2 cellular contexts compared by ENCODE assay signal in the genomic region with DNA sequence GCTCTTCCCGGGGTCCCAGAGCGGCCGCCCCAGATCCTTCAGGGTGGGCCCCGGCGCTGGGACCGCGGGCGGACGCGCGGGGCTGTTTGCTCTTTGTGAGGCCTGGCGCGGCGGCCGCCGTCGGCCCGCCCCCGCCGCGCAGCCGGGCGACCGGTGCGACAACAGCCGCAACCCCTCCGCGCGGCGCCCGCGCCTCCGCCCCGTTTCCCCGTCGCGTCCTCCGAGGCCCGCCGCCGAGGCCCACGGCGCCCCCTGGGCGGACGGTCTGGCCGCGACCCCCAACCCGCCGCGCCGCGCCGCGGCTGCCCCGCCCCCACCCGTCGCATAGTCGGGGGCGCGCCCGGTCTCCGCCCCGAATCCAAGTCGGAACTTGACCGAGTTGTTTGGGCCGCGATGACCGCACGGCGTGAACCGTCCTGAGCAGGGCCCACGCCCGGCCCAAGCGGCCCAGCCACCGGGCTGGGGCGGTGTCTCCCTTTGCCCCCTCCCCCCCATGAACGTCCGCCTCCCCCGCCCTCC.
TF ChIP-seq lines count a peak whose summit lies in the region.

No MANE protein-coding gene starts in this region.

TF ChIP-seq in K562, 482 proteins besides CTCF, POLR2A, EP300 and RAD21 (continued from another document and continues in another):
- TF ChIP-seq CEBPZ (IDR thresholded peaks at IDR 0.05; ENCODE audit: borderline replicate concordance, low read depth, low read length) (no peak), SMAD2 (IDR thresholded peaks at IDR 0.05; ENCODE audit: low read depth, low read length) (no peak), MTA3 (IDR thresholded peaks at IDR 0.05; ENCODE audit: borderline replicate concordance) (0 out of 2 replicates have a peak, but pooled peaks have one; percentile 1), NFIX (CRISPR knock-in tag; IDR thresholded peaks at IDR 0.05; ENCODE audit: low read depth) (no peak), PHF8 (IDR thresholded peaks at IDR 0.05; ENCODE audit: borderline replicate concordance, low read length) (peak; percentile 51; the same call in 1 of the 2 replicates), THRAP3 (IDR thresholded peaks at IDR 0.05; ENCODE audit: borderline replicate concordance) (no peak), NCOA2 (IDR thresholded peaks at IDR 0.05; ENCODE audit: partially characterized antibody in 2 of 2) (no peak), TARDBP (IDR thresholded peaks at IDR 0.05) (no peak), ZNF354B (CRISPR knock-in tag; IDR thresholded peaks at IDR 0.05) (no peak), ILF3 (IDR thresholded peaks at IDR 0.05; ENCODE audit: borderline replicate concordance) (peak; percentile 40; the same call in 1 of the 2 replicates), ZFP30 (CRISPR knock-in tag; IDR thresholded peaks at IDR 0.05; ENCODE audit: borderline replicate concordance) (no peak), ASH1L (IDR thresholded peaks at IDR 0.05; ENCODE audit: borderline replicate concordance, low read depth, partially characterized antibody) (no peak), EHMT2 (IDR thresholded peaks at IDR 0.05) (no peak), VEZF1 (CRISPR knock-in tag; IDR thresholded peaks at IDR 0.05) (no peak), YY1 (IDR thresholded peaks at IDR 0.05; ENCODE audit: borderline replicate concordance in 1 of 3, control insufficient read depth in 1 of 3, extremely low read depth in 1 of 3, insufficient read depth in 3 of 3, insufficient read length in 1 of 3, insufficient replicate concordance in 2 of 3, low read depth in 1 of 3, low read length in 2 of 3) (no peak), TBL1XR1 (IDR thresholded peaks at IDR 0.05; ENCODE audit: low read length in 2 of 2) (no peak), SRF (CRISPR knock-in tag; IDR thresholded peaks at IDR 0.05) (no peak), CHD2 (IDR thresholded peaks at IDR 0.05; ENCODE audit: low read depth, low read length) (no peak), ZNF57 (CRISPR knock-in tag; IDR thresholded peaks at IDR 0.05) (no peak), PATZ1 (CRISPR knock-in tag; IDR thresholded peaks at IDR 0.05; ENCODE audit: borderline replicate concordance) (no peak), HSF4 (CRISPR knock-in tag; IDR thresholded peaks at IDR 0.05; ENCODE audit: borderline replicate concordance) (no peak), SAP30 (IDR thresholded peaks at IDR 0.05; ENCODE audit: borderline replicate concordance, insufficient read depth, low read depth, low read length, poor library complexity, severe bottlenecking) (peak; percentile 35), PHF21A (IDR thresholded peaks at IDR 0.05; ENCODE audit: borderline replicate concordance, low read depth) (no peak), MBD2 (IDR thresholded peaks at IDR 0.05; ENCODE audit: borderline replicate concordance, low read depth) (no peak), TCF7L2 (IDR thresholded peaks at IDR 0.05; ENCODE audit: low read depth, low read length) (no peak)
- TF ChIP-seq, protein P1, sequence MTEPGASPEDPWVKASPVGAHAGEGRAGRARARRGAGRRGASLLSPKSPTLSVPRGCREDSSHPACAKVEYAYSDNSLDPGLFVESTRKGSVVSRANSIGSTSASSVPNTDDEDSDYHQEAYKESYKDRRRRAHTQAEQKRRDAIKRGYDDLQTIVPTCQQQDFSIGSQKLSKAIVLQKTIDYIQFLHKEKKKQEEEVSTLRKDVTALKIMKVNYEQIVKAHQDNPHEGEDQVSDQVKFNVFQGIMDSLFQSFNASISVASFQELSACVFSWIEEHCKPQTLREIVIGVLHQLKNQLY (CRISPR knock-in tag; conservative IDR thresholded peaks at IDR 0.05): no peak

TF ChIP-seq in HepG2, 621 proteins besides CTCF, POLR2A, EP300 and RAD21 (continued from another document and continues in another):
- TF ChIP-seq, protein P2, sequence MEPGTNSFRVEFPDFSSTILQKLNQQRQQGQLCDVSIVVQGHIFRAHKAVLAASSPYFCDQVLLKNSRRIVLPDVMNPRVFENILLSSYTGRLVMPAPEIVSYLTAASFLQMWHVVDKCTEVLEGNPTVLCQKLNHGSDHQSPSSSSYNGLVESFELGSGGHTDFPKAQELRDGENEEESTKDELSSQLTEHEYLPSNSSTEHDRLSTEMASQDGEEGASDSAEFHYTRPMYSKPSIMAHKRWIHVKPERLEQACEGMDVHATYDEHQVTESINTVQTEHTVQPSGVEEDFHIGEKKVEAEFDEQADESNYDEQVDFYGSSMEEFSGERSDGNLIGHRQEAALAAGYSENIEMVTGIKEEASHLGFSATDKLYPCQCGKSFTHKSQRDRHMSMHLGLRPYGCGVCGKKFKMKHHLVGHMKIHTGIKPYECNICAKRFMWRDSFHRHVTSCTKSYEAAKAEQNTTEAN (CRISPR knock-in tag; conservative IDR thresholded peaks at IDR 0.05): no peak
- TF ChIP-seq ZNF431 (CRISPR knock-in tag; IDR thresholded peaks at IDR 0.05; ENCODE audit: borderline replicate concordance, low read depth) (no peak), TAF15 (IDR thresholded peaks at IDR 0.05; ENCODE audit: low read depth, low read length, poor library complexity, severe bottlenecking) (no peak), HOXA7 (CRISPR knock-in tag; IDR thresholded peaks at IDR 0.05) (no peak), ZNF761 (CRISPR knock-in tag; conservative IDR thresholded peaks at IDR 0.05) (no peak), ERF (CRISPR knock-in tag; IDR thresholded peaks at IDR 0.05) (no peak), FOXO1 (CRISPR knock-in tag; IDR thresholded peaks at IDR 0.05) (no peak), ASH2L (IDR thresholded peaks at IDR 0.05; ENCODE audit: insufficient read length, low read depth, low read length) (peak; percentile 49), SP2 (CRISPR knock-in tag; IDR thresholded peaks at IDR 0.05) (no peak), PPARG (CRISPR knock-in tag; conservative IDR thresholded peaks at IDR 0.05) (no peak), ZNF572 (CRISPR knock-in tag; IDR thresholded peaks at IDR 0.05) (no peak), ZNF383 (CRISPR knock-in tag; IDR thresholded peaks at IDR 0.05; ENCODE audit: borderline replicate concordance) (no peak), ZNF691 (CRISPR knock-in tag; IDR thresholded peaks at IDR 0.05; ENCODE audit: borderline replicate concordance, low read depth) (no peak), ZNF30 (CRISPR knock-in tag; IDR thresholded peaks at IDR 0.05) (no peak), PRPF4 (IDR thresholded peaks at IDR 0.05; ENCODE audit: low read depth, low read length, poor library complexity, severe bottlenecking) (no peak), PCBP1 (IDR thresholded peaks at IDR 0.05; ENCODE audit: borderline replicate concordance, low read depth, low read length) (peak; percentile 45; the same call in 1 of the 2 replicates), TGIF2 (CRISPR knock-in tag; IDR thresholded peaks at IDR 0.05) (0 out of 2 replicates have a peak, but pooled peaks have one; percentile 26), RNF2 (conservative IDR thresholded peaks at IDR 0.05; ENCODE audit: low read depth) (0 out of 2 replicates have a peak, but pooled peaks have one; percentile 10), HES4 (CRISPR knock-in tag; IDR thresholded peaks at IDR 0.05; ENCODE audit: borderline replicate concordance) (0 out of 2 replicates have a peak, but pooled peaks have one; percentile 12), YEATS4 (CRISPR knock-in tag; IDR thresholded peaks at IDR 0.05; ENCODE audit: borderline replicate concordance) (peak; percentile 24), MTA1 (CRISPR knock-in tag; IDR thresholded peaks at IDR 0.05; ENCODE audit: borderline replicate concordance) (no peak), ZNF496 (CRISPR knock-in tag; IDR thresholded peaks at IDR 0.05; ENCODE audit: insufficient replicate concordance) (no peak), THAP8 (CRISPR knock-in tag; IDR thresholded peaks at IDR 0.05; ENCODE audit: borderline replicate concordance) (no peak), NFIC (IDR thresholded peaks at IDR 0.05; ENCODE audit: low read length) (no peak), ZNF263 (CRISPR knock-in tag; IDR thresholded peaks at IDR 0.05) (no peak)
- TF ChIP-seq, protein P3, sequence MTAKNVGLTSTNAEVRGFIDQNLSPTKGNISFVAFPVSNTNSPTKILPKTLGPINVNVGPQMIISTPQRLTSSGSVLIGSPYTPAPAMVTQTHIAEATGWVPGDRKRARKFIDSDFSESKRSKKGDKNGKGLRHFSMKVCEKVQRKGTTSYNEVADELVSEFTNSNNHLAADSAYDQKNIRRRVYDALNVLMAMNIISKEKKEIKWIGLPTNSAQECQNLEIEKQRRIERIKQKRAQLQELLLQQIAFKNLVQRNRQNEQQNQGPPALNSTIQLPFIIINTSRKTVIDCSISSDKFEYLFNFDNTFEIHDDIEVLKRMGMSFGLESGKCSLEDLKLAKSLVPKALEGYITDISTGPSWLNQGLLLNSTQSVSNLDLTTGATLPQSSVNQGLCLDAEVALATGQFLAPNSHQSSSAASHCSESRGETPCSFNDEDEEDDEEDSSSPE (CRISPR knock-in tag; IDR thresholded peaks at IDR 0.05): no peak
- TF ChIP-seq, protein P4, sequence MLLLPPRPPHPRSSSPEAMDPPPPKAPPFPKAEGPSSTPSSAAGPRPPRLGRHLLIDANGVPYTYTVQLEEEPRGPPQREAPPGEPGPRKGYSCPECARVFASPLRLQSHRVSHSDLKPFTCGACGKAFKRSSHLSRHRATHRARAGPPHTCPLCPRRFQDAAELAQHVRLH (CRISPR knock-in tag; IDR thresholded peaks at IDR 0.05; ENCODE audit: borderline replicate concordance, low read depth): no peak
- TF ChIP-seq, protein P5, sequence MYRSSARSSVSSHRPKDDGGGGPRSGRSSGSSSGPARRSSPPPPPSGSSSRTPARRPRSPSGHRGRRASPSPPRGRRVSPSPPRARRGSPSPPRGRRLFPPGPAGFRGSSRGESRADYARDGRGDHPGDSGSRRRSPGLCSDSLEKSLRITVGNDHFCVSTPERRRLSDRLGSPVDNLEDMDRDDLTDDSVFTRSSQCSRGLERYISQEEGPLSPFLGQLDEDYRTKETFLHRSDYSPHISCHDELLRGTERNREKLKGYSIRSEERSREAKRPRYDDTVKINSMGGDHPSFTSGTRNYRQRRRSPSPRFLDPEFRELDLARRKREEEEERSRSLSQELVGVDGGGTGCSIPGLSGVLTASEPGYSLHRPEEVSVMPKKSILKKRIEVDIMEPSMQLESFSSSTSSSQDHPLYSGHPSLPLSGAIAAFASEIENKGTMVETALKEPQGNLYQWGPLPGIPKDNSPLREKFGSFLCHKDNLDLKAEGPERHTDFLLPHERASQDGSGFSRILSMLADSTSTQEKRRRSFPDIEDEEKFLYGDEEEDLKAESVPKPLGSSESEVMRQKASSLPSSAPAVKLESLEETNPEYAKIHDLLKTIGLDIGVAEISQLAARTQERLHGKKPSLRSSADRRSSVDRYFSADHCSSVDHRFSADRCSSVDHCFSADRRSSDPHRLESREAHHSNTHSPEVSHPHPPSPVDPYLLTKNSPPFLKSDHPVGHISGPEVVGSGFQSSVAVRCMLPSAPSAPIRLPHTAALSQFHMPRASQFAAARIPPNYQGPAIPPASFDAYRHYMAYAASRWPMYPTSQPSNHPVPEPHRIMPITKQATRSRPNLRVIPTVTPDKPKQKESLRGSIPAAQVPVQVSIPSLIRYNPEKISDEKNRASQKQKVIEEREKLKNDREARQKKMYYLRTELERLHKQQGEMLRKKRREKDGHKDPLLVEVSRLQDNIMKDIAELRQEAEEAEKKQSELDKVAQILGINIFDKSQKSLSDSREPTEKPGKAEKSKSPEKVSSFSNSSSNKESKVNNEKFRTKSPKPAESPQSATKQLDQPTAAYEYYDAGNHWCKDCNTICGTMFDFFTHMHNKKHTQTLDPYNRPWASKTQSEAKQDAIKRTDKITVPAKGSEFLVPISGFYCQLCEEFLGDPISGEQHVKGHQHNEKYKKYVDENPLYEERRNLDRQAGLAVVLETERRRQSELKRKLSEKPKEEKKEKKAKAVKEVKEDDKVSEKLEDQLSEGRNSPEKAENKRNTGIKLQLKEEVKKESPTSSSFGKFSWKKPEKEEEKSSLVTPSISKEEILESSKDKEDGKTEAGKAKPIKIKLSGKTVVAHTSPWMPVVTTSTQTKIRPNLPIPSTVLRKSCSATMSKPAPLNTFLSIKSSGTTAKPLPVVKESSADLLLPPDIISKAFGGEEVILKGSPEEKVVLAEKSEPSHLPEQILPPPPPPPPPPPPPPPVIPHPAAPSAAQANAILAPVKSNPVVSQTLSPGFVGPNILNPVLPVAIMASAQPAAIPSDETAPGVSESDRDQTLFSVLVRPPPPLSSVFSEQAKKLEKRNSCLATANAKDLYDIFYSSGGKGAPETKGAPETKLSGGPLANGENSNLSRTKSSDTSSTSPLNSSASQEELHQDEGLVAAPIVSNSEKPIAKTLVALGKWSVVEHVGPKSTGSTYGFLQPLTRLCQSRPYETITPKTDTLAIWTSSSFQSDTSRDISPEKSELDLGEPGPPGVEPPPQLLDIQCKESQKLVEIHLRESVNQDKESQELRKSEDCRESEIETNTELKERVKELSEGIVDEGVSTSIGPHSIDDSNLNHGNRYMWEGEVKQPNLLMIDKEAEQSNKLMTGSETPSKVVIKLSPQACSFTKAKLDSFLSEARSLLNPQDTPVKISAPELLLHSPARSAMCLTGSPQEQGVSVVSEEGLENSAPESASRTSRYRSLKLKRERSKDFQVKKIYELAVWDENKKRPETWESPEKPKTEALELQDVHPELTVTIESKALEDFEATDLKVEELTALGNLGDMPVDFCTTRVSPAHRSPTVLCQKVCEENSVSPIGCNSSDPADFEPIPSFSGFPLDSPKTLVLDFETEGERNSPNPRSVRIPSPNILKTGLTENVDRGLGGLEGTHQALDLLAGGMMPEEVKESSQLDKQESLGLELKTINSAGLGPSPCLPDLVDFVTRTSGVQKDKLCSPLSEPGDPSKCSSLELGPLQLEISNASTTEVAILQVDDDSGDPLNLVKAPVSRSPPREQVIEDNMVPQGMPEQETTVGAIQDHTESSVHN (CRISPR knock-in tag; IDR thresholded peaks at IDR 0.05): no peak
- TF ChIP-seq, protein P6, sequence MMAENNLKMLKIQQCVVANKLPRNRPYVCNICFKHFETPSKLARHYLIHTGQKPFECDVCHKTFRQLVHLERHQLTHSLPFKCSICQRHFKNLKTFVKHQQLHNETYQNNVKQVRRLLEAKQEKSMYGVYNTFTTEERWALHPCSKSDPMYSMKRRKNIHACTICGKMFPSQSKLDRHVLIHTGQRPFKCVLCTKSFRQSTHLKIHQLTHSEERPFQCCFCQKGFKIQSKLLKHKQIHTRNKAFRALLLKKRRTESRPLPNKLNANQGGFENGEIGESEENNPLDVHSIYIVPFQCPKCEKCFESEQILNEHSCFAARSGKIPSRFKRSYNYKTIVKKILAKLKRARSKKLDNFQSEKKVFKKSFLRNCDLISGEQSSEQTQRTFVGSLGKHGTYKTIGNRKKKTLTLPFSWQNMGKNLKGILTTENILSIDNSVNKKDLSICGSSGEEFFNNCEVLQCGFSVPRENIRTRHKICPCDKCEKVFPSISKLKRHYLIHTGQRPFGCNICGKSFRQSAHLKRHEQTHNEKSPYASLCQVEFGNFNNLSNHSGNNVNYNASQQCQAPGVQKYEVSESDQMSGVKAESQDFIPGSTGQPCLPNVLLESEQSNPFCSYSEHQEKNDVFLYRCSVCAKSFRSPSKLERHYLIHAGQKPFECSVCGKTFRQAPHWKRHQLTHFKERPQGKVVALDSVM (CRISPR knock-in tag; IDR thresholded peaks at IDR 0.05): 0 out of 2 replicates have a peak, but pooled peaks have one; percentile 2
